ENCODE assay signal across 10 cellular contexts in the genomic region with DNA sequence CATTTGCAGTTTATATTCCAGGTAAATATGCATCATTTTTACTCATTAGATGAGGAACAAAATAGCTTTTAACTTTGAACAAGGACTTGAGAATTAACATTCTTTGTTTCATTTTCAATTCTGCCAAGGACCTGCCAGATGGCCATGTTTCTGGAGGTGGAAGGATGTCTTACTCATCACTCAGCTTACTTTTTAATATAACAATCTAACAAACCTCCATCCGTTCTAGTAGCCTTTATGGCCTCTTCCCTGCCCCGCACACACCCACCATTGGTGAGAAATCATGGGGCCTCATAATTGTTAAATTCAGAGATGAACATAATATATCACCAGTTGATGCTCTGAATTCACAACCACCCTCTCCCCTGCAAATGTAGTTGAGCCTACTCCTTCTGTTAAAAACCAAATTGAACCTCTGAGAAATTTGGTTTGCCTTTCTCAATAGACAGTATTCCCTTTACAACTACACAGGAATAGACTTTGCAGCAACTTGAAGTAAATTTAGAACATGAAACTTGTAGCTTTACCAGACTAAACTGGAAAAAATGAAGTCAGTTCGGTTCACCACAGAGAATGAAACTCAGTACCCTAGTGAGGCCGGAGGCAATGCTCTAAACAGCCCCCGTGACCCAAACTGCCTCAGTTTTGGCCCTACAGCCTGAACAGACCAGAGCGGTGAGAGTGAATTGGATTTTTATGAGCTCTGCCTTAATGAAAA. TPM values are rescaled to one million over a fixed set of nuclear protein-coding genes. Genes with fewer than 3 reads are reported as not detected.
DNase-seq lines count a peak whose midpoint lies in the region; ATAC-seq and TF ChIP-seq lines count a peak whose summit lies in the region.
"Had no signal": no experiment of that assay in that cellular context is flagged by ENCODE, and none has a peak within 500 bp of the region (broad histone marks: within the 10 kb centered on the region; RNA-seq: fewer than 3 reads in every experiment).

No MANE protein-coding gene starts in this region.

- TF ChIP-seq CTCF in AG10803 (conservative IDR thresholded peaks at IDR 0.05; ENCODE audit: low read length), result no peak

- CTCF ChIA-PET in activated CD4-positive, alpha-beta memory T cell treated with anti-CD3 and anti-CD28 coated beads, Interleukin-2, amount 10 ng/mL, durations not matched to agents 7 days and 5 days (lab: Charles Lee), result interaction anchor here (1.2 kb wide), 1 partner anchor 70 kb away, joined by 3 read pairs; no protein-coding TSS in a partner anchor

- peak overlapping the region; percentile 56 for H3K4me3 Mint-ChIP-seq in activated CD4-positive, alpha-beta memory T cell treated with anti-CD3 and anti-CD28 coated beads, Interleukin-2, amount 10 ng/mL, durations not matched to agents 7 days and 5 days
- H3K4me3 Mint-ChIP-seq: nephron had no signal

- peak; percentile 89 for ATAC-seq in GM18907 (IDR thresholded peaks at IDR 0.05; ENCODE audit: unreplicated experiment)
- ATAC-seq in HG02938 (IDR thresholded peaks at IDR 0.05; ENCODE audit: unreplicated experiment), result peak; percentile 87
- no peak for ATAC-seq in Right ventricle myocardium superior (ENCODE audit: poor library complexity)

- no peaks in the 10 kb centered on the region for H3K36me3 Mint-ChIP-seq in activated CD4-positive, alpha-beta memory T cell treated with anti-CD3 and anti-CD28 coated beads, Interleukin-2, amount 10 ng/mL, durations not matched to agents 7 days and 5 days (ENCODE audit: low read depth)

- POLR2A ChIA-PET in activated CD4-positive, alpha-beta memory T cell treated with anti-CD3 and anti-CD28 coated beads, Interleukin-2, amount 10 ng/mL, durations not matched to agents 7 days and 5 days (lab: Charles Lee), result interaction anchor here (1.1 to 2.0 kb wide), 5 partner anchors 8 to 74 kb away, joined by 3 to 11 read pairs (median 4); a partner anchor contains a TSS

- no peaks in the 10 kb centered on the region for H3K27me3 Mint-ChIP-seq in activated CD4-positive, alpha-beta memory T cell treated with anti-CD3 and anti-CD28 coated beads, Interleukin-2, amount 10 ng/mL, durations not matched to agents 7 days and 5 days

- intact Hi-C loops in Right ventricle myocardium superior (cut with DNase I), result no loop called here

- DNase-seq in AG10803 (ENCODE audit: low read depth), result peak; percentile 1
- no peak for DNase-seq in activated CD4-positive, alpha-beta memory T cell treated with anti-CD3 and anti-CD28 coated beads, Interleukin-2, amount 10 ng/mL, durations not matched to agents 7 days and 5 days
- DNase-seq in DMS114 treated with DMSO at 0.1 percent for 48 hours (lab: John Stamatoyannopoulos, UW; ENCODE audit: unreplicated experiment), result no peak
- no peak for DNase-seq in middle frontal gyrus (ENCODE audit: extremely low spot score, low spot score)
- no peak for DNase-seq in Right ventricle myocardium superior
- no peak for DNase-seq in T-helper 9 cell
- DNase-seq: KG1 had no signal

- H3K9me3 Mint-ChIP-seq in activated CD4-positive, alpha-beta memory T cell treated with anti-CD3 and anti-CD28 coated beads, Interleukin-2, amount 10 ng/mL, durations not matched to agents 7 days and 5 days, result no peaks in the 10 kb centered on the region
- H3K9me3 Mint-ChIP-seq: nephron had no signal

- H3K4me1 Mint-ChIP-seq in activated CD4-positive, alpha-beta memory T cell treated with anti-CD3 and anti-CD28 coated beads, Interleukin-2, amount 10 ng/mL, durations not matched to agents 7 days and 5 days, result peaks cover 13% of the 10 kb centered on the region
- H3K4me1 Mint-ChIP-seq: nephron had no signal

- no peak overlapping the region for H3K4me3 ChIP-seq in AG10803 (ENCODE audit: low read length)

- peak overlapping the region; percentile 84 for H3K27ac Mint-ChIP-seq in activated CD4-positive, alpha-beta memory T cell treated with anti-CD3 and anti-CD28 coated beads, Interleukin-2, amount 10 ng/mL, durations not matched to agents 7 days and 5 days

RNA-seq across cellular contexts. Expression of a gene that starts 50.1 kb away (rescaled TPM):
- 10 to 100 TPM; 62.1 to 64.9 TPM for total RNA-seq in activated CD4-positive, alpha-beta memory T cell treated with anti-CD3 and anti-CD28 coated beads, Interleukin-2, amount 10 ng/mL, durations not matched to agents 7 days and 5 days
- total RNA-seq in Right ventricle myocardium superior, result 25.1 TPM
